8 cellular contexts compared by ENCODE assay signal in the genomic region with DNA sequence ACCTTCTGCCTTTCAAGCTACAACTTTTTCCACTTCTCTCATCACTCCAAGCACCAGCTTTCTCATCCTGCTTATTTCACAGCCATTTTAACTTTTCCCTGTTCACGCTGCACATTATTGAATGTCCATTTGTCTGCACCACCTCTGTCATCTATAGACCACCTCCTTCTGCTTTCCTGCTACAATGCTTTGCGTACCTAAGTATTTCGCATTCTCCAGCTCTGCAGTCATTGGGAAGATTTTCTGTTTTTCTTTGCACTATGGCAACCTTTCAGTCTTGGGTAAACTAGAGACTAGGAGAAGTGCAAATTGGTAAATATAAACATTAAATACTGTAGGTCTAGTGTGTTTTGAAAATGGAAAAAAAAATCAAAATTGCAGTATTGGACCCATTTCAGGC. TPM values are rescaled to one million over a fixed set of nuclear protein-coding genes. Genes with fewer than 3 reads are reported as not detected.
DNase-seq lines count a peak whose midpoint lies in the region; ATAC-seq, FAIRE-seq and TF ChIP-seq lines count a peak whose summit lies in the region.

No MANE protein-coding gene starts in this region.

- no peak for DNase-seq in heart left ventricle
- DNase-seq in Right ventricle myocardium superior, result no peak
- DNase-seq in GM12878 (ENCODE audit: low read depth, low spot score), result no peak
- no peak for DNase-seq in memory B cell (ENCODE audit: low spot score in 2 of 2)
- DNase-seq in upper lobe of right lung, result no peak
- no peak for DNase-seq in COR-L47 (lab: John Stamatoyannopoulos, UW)

- peaks cover 17% of the 10 kb centered on the region for H3K36me3 Mint-ChIP-seq in memory B cell

- in situ Hi-C loops in GM12878 (cut with MboI), result no loop called here

- intact Hi-C loops in heart left ventricle (cut with DNase I), result loop anchor here in 3 of 10 donors (5.0 to 10.0 kb wide), 3 partner anchors 119 to 191 kb away; partner anchors contain the start of genes FOXJ3 (in 1 of the 3) and PPIH (in 1 of the 3)
- intact Hi-C loops in Right ventricle myocardium superior (cut with DNase I), result no loop called here
- intact Hi-C loops in GM12878 (cut with micrococcal nuclease; ENCODE audit: unreplicated experiment), result loop anchor here (1.0 to 10.0 kb wide), 3 partner anchors 194 to 289 kb away; partner anchors contain the start of genes PPIH and YBX1
- intact Hi-C loops in upper lobe of right lung (cut with DNase I), result no loop called here

- H3K4me3 ChIP-seq in heart left ventricle (peak overlapping the region in 10 of 12 donors; percentile 52 to 79 (median 66)), GM12878 (no peak overlapping the region), upper lobe of right lung (peak overlapping the region; percentile 79)

- no peaks in the 10 kb centered on the region for H3K27me3 ChIP-seq in heart left ventricle
- H3K27me3 ChIP-seq in GM12878 (replicated peaks in 1 of 2; ENCODE audit: control insufficient read depth in 2 of 2, insufficient read depth in 2 of 2, low read length in 1 of 2), result no peaks in the 10 kb centered on the region
- H3K27me3 ChIP-seq in upper lobe of right lung, result no peaks in the 10 kb centered on the region

- peaks cover 0 to 27% (median 24%) of the 10 kb centered on the region in 9 donors for H3K36me3 ChIP-seq in heart left ventricle
- H3K36me3 ChIP-seq in GM12878 (ENCODE audit: control insufficient read depth in 2 of 2, insufficient read depth in 2 of 2, low read length in 1 of 2), result peaks cover 0 to 5% of the 10 kb centered on the region in 2 experiments; a peak in 1 of 4 replicates
- H3K36me3 ChIP-seq in upper lobe of right lung, result peaks cover 23% of the 10 kb centered on the region

- SMC1A ChIA-PET in GM12878 (lab: Charles Lee; ENCODE audit: uncharacterized antibody, unreplicated experiment), result interaction anchor here (1.4 kb wide), 1 partner anchor 8 kb away, joined by 3 read pairs; no protein-coding TSS in a partner anchor

- H3K79me2 ChIP-seq in GM12878 (ENCODE audit: control insufficient read depth, insufficient read depth, low read length), result no peaks in the 10 kb centered on the region

- no peaks in the 10 kb centered on the region for H3K27me3 Mint-ChIP-seq in memory B cell

- H3K27ac Mint-ChIP-seq in memory B cell, result peak overlapping the region; percentile 94

- no peak overlapping the region for H3K27ac ChIP-seq in heart left ventricle
- no peak overlapping the region for H3K27ac ChIP-seq in GM12878 (ENCODE audit: control insufficient read depth, insufficient read depth)
- H3K27ac ChIP-seq in upper lobe of right lung, result peak overlapping the region; percentile 75

- peak overlapping the region; percentile 87 for H3K4me3 Mint-ChIP-seq in memory B cell

- no peak for TF ChIP-seq RAD21 in GM12878 (IDR thresholded peaks at IDR 0.05; ENCODE audit: insufficient read depth, low read depth, low read length)

- peak overlapping the region; percentile 94 for H3K4me2 ChIP-seq in GM12878 (ENCODE audit: control insufficient read depth, insufficient read depth)

- no TSS peak for BruUV-seq in GM12878 (replicated peaks; lab: Mats Ljungman, UMichigan)

- POLR2A ChIA-PET in GM12878 (lab: Charles Lee), result interaction anchor here (1.6 kb wide), 1 partner anchor 10 kb away, joined by 7 read pairs; no protein-coding TSS in a partner anchor

- peaks cover 15% of the 10 kb centered on the region for H3K4me1 Mint-ChIP-seq in memory B cell

- H3K4me1 ChIP-seq in heart left ventricle (peaks cover 0 to 21% (median 12%) of the 10 kb centered on the region in 12 donors), GM12878 (ENCODE audit: control insufficient read depth, insufficient read depth, low read length) (peaks cover 5% of the 10 kb centered on the region; the same call in 1 of the 2 replicates), upper lobe of right lung (peaks cover 15% of the 10 kb centered on the region)

- RAD21 ChIA-PET in GM12878 (lab: Charles Lee; ENCODE audit: unreplicated experiment), result interaction anchor here (1.4 kb wide), 1 partner anchor 130 kb away, joined by 3 read pairs; no protein-coding TSS in a partner anchor

- ATAC-seq in heart left ventricle, result no peak
- no peak for ATAC-seq in Right ventricle myocardium superior (ENCODE audit: poor library complexity)
- no peak for ATAC-seq in GM12878
- no peak for ATAC-seq in memory B cell (ENCODE audit: low read depth)
- ATAC-seq in upper lobe of right lung, result no peak
- ATAC-seq in HG03342 (IDR thresholded peaks at IDR 0.05; ENCODE audit: unreplicated experiment), result no peak
- no peak for ATAC-seq in GM18498 (IDR thresholded peaks at IDR 0.05; ENCODE audit: unreplicated experiment)

- no peaks in the 10 kb centered on the region for H3K9me3 Mint-ChIP-seq in memory B cell

- H4K20me1 ChIP-seq in GM12878 (ENCODE audit: control insufficient read depth, insufficient read depth), result no peaks in the 10 kb centered on the region

- H2AFZ ChIP-seq in GM12878 (ENCODE audit: control insufficient read depth, low read depth, low read length), result peak overlapping the region; percentile 89; the same call in 1 of the 2 replicates

- TF ChIP-seq EP300 in GM12878 (IDR thresholded peaks at IDR 0.05; ENCODE audit: borderline replicate concordance in 1 of 2, control insufficient read depth in 1 of 2, low read depth in 2 of 2, low read length in 2 of 2), result no peak

- H3K9me3 ChIP-seq in heart left ventricle (no peaks in the 10 kb centered on the region), GM12878 (replicated peaks; ENCODE audit: control insufficient read depth, insufficient read depth, low read length) (no peaks in the 10 kb centered on the region), upper lobe of right lung (no peaks in the 10 kb centered on the region)

- TF ChIP-seq CTCF in heart left ventricle (IDR thresholded peaks at IDR 0.05) (no peak), GM12878 (IDR thresholded peaks at IDR 0.05 in 2 of 3, conservative IDR thresholded peaks at IDR 0.05 in 1 of 3; ENCODE audit: control insufficient read depth in 2 of 3, extremely low read depth in 1 of 3, insufficient read depth in 1 of 3, low read depth in 3 of 3, low read length in 3 of 3) (no peak), upper lobe of right lung (IDR thresholded peaks at IDR 0.05) (no peak)

- CTCF ChIA-PET in GM12878 (lab: Yijun Ruan, JAX), result interaction anchor here (0.8 to 1.3 kb wide), 3 partner anchors 9 to 290 kb away, joined by 3 to 5 read pairs (median 3); no protein-coding TSS in a partner anchor

- TF ChIP-seq POLR2A in heart left ventricle (IDR thresholded peaks at IDR 0.05), result no peak
- TF ChIP-seq POLR2A in GM12878 (IDR thresholded peaks at IDR 0.05; ENCODE audit: low read depth, low read length), result no peak

- no peak overlapping the region for H3K9ac ChIP-seq in GM12878 (ENCODE audit: control insufficient read depth, insufficient read depth, low read length)

- no peak for FAIRE-seq in GM12878 (lab: Jason Lieb, UNC)

- WGBS in heart left ventricle, 4 donors, result 82 to 89% (median 87%) methylated on average over 3 of the region's 3 CpGs
- 80% methylated on average over 3 of the region's 3 CpGs for whole genome bisulfite sequencing in GM12878 (ENCODE audit: insufficient coverage, insufficient replicate concordance, low lambda C conversion rate, missing lambda C conversion rate)

RNA-seq across cellular contexts. Expression of gene CCDC30, which starts 0.8 kb away (rescaled TPM):
- total RNA-seq in heart left ventricle (1 to 10 TPM in 7 of 9 donors, under 1 TPM in 2; 0.24 to 3.8 (median 2.0) TPM), Right ventricle myocardium superior (1.5 TPM), GM12878 (2014; rRNA removed) (0.60 and 0.96 TPM in 2 replicates), GM12878 (2014; rRNA removed; fragmentation: Illumina TruSeq; extraction: Trizol) (1.0 and 1.1 TPM in 2 replicates), GM12878 (2021) (1.8 and 1.9 TPM in 2 replicates), upper lobe of right lung (5.0 TPM)
- polyA plus RNA-seq in heart left ventricle (under 1 TPM; 0.80 TPM), GM12878 (2011; rRNA removed) (1.3 and 2.7 TPM in 2 replicates), GM12878 (2014; fragmentation: Illumina TruSeq; extraction: Trizol) (0.46 and 0.84 TPM in 2 replicates), GM12878 (2014; fragmentation: Nextera tagmentation; extraction: Ambion mirVana) (1 to 10 TPM in 1 of 2 experiments, under 1 TPM in 1; 0.64 to 1.3 TPM), GM12878 (2014; rRNA removed) (0.47 and 0.79 TPM in 2 replicates), GM12878 (2016; fragmentation: Nextera tagmentation; extraction: Ambion mirVana) (1 to 10 TPM in 1 of 2 experiments, under 1 TPM in 1; 0.88 to 1.5 TPM)
- 8.2 and 10.0 TPM in 2 replicates for total RNA-seq in GM12878 (2013; cell fraction: nucleolus; rRNA removed)
- 0.22 TPM for polyA plus RNA-seq in GM12878 (2011; ENCODE audit: low read depth)
- 0.15 and 0.43 TPM in 2 replicates for polyA plus RNA-seq in GM12878 (2011; cell fraction: cytosol; rRNA removed)
- 1.8 and 1.9 TPM in 2 replicates for polyA plus RNA-seq in GM12878 (2011; cell fraction: nucleus; rRNA removed)
- 0.57 and 0.86 TPM in 2 replicates for polyA plus RNA-seq in GM12878 (2012)
- 1.5 and 2.0 TPM in 2 replicates for polyA minus RNA-seq in GM12878 (2011; rRNA and poly(A)+ RNA removed)
- not detected in 2 replicates for polyA minus RNA-seq in GM12878 (2011; cell fraction: cytosol; rRNA and poly(A)+ RNA removed)
- polyA minus RNA-seq in GM12878 (2011; cell fraction: nucleus; rRNA and poly(A)+ RNA removed), result 5.1 and 6.8 TPM in 2 replicates

RNA-seq across cellular contexts. Expression of gene PPCS, which starts 7.6 kb away (rescaled TPM):
- total RNA-seq in heart left ventricle (10 to 100 TPM; 34.3 to 47.5 (median 37.0) TPM), Right ventricle myocardium superior (30.2 TPM), GM12878 (2014; rRNA removed) (35.6 and 49.2 TPM in 2 replicates), GM12878 (2014; rRNA removed; fragmentation: Illumina TruSeq; extraction: Trizol) (44.7 and 46.6 TPM in 2 replicates), GM12878 (2021) (42.6 and 44.8 TPM in 2 replicates), upper lobe of right lung (52.8 TPM)
- polyA plus RNA-seq in heart left ventricle (10 to 100 TPM; 49.7 to 50.7 TPM), GM12878 (2011; rRNA removed) (37.4 and 56.9 TPM in 2 replicates), GM12878 (2014; fragmentation: Illumina TruSeq; extraction: Trizol) (44.1 and 57.2 TPM in 2 replicates), GM12878 (2014; fragmentation: Nextera tagmentation; extraction: Ambion mirVana) (10 to 100 TPM; 57.1 to 63.2 TPM), GM12878 (2014; rRNA removed) (41.0 and 58.2 TPM in 2 replicates), GM12878 (2016; fragmentation: Nextera tagmentation; extraction: Ambion mirVana) (10 to 100 TPM; 74.4 to 79.4 TPM)
- total RNA-seq in GM12878 (2013; cell fraction: nucleolus; rRNA removed), result 32.1 and 32.7 TPM in 2 replicates
- 25.2 TPM for polyA plus RNA-seq in GM12878 (2011; ENCODE audit: low read depth)
- polyA plus RNA-seq in GM12878 (2011; cell fraction: cytosol; rRNA removed), result 46.5 and 72.2 TPM in 2 replicates
- polyA plus RNA-seq in GM12878 (2011; cell fraction: nucleus; rRNA removed), result 34.2 and 44.9 TPM in 2 replicates
- 46.6 and 47.6 TPM in 2 replicates for polyA plus RNA-seq in GM12878 (2012)
- polyA minus RNA-seq in GM12878 (2011; rRNA and poly(A)+ RNA removed), result 10.9 and 19.0 TPM in 2 replicates
- polyA minus RNA-seq in GM12878 (2011; cell fraction: cytosol; rRNA and poly(A)+ RNA removed), result 10.5 and 11.9 TPM in 2 replicates
- 24.3 and 31.7 TPM in 2 replicates for polyA minus RNA-seq in GM12878 (2011; cell fraction: nucleus; rRNA and poly(A)+ RNA removed)

RNA-seq across cellular contexts. Expression of gene ZMYND12, which starts 8.1 kb away (rescaled TPM):
- total RNA-seq in heart left ventricle (1 to 10 TPM in 7 of 9 donors, under 1 TPM in 2; 0.49 to 3.5 (median 2.3) TPM), Right ventricle myocardium superior (0.78 TPM), GM12878 (2014; rRNA removed) (0.34 and 1.1 TPM in 2 replicates), GM12878 (2014; rRNA removed; fragmentation: Illumina TruSeq; extraction: Trizol) (0.55 and 1.4 TPM in 2 replicates), GM12878 (2021) (0.24 and 0.36 TPM in 2 replicates), upper lobe of right lung (1.9 TPM)
- polyA plus RNA-seq in heart left ventricle (1 to 10 TPM in 1 of 2 donors, under 1 TPM in 1; 0.47 to 1.2 TPM), GM12878 (2011; rRNA removed) (0.62 and 0.79 TPM in 2 replicates), GM12878 (2014; fragmentation: Illumina TruSeq; extraction: Trizol) (0.86 and 0.87 TPM in 2 replicates), GM12878 (2014; fragmentation: Nextera tagmentation; extraction: Ambion mirVana) (under 1 TPM; 0.68 to 0.69 TPM), GM12878 (2014; rRNA removed) (0.47 and 0.83 TPM in 2 replicates), GM12878 (2016; fragmentation: Nextera tagmentation; extraction: Ambion mirVana) (under 1 TPM; 0.26 to 0.67 TPM)
- 1.4 and 3.6 TPM in 2 replicates for total RNA-seq in GM12878 (2013; cell fraction: nucleolus; rRNA removed)
- polyA plus RNA-seq in GM12878 (2011; ENCODE audit: low read depth), result 4.1 TPM
- polyA plus RNA-seq in GM12878 (2011; cell fraction: cytosol; rRNA removed), result 0.58 and 0.59 TPM in 2 replicates
- 0.60 and 0.66 TPM in 2 replicates for polyA plus RNA-seq in GM12878 (2011; cell fraction: nucleus; rRNA removed)
- polyA plus RNA-seq in GM12878 (2012), result 1.3 and 1.9 TPM in 2 replicates
- 1.0 and 2.4 TPM in 2 replicates for polyA minus RNA-seq in GM12878 (2011; rRNA and poly(A)+ RNA removed)
- polyA minus RNA-seq in GM12878 (2011; cell fraction: cytosol; rRNA and poly(A)+ RNA removed), result not detected in 2 replicates
- polyA minus RNA-seq in GM12878 (2011; cell fraction: nucleus; rRNA and poly(A)+ RNA removed), result 1.6 and 2.2 TPM in 2 replicates
